ENCODE assay signal across 16 cellular contexts in genomic region chr11:108906826-108907225, GRCh38.
DNase-seq lines count a peak whose midpoint lies in the region; ATAC-seq, FAIRE-seq and TF ChIP-seq lines count a peak whose summit lies in the region.
"Had no signal": no experiment of that assay in that cellular context is flagged by ENCODE, and none has a peak within 500 bp of the region (broad histone marks: within the 10 kb centered on the region; RNA-seq: fewer than 3 reads in every experiment).

No MANE protein-coding gene starts in this region.

- TF ChIP-seq CTCF in bronchial epithelial cell (IDR thresholded peaks at IDR 0.05; ENCODE audit: insufficient read depth, low read length, severe bottlenecking): no peak

- no peaks in the 10 kb centered on the region for H3K9me3 Mint-ChIP-seq in activated T-helper 17 cell treated with anti-CD3 and anti-CD28 coated beads, Interleukin-2, amount 50 U/mL, for 72 hours
- H3K9me3 Mint-ChIP-seq: activated CD4-positive, alpha-beta memory T cell treated with anti-CD3 and anti-CD28 coated beads for 36 hours; activated naive CD8-positive, alpha-beta T cell treated with anti-CD3 and anti-CD28 coated beads, Interleukin-2, amount 50 U/mL, for 24 hours; stimulated activated naive CD8-positive, alpha-beta T cell treated with anti-CD3 and anti-CD28 coated beads, Interleukin-15, Interleukin-2, amounts not matched to agents 100 ng/mL and 50 ng/mL, for 24 hours had no signal

- FAIRE-seq in bronchial epithelial cell (lab: Jason Lieb, UNC): no peak
- FAIRE-seq: colon, D721Med had no signal

- H3K4me3 ChIP-seq in bronchial epithelial cell (ENCODE audit: low read depth, low read length): no peak overlapping the region
- H3K4me3 ChIP-seq: upper lobe of right lung had no signal

- no peaks in the 10 kb centered on the region for H3K36me3 Mint-ChIP-seq in activated T-helper 17 cell treated with anti-CD3 and anti-CD28 coated beads, Interleukin-2, amount 50 U/mL, for 72 hours (ENCODE audit: low read depth)

- H3K27me3 Mint-ChIP-seq in activated T-helper 17 cell treated with anti-CD3 and anti-CD28 coated beads, Interleukin-2, amount 50 U/mL, for 72 hours: no peaks in the 10 kb centered on the region
- H3K27me3 Mint-ChIP-seq: activated CD4-positive, alpha-beta memory T cell treated with anti-CD3 and anti-CD28 coated beads for 36 hours; activated naive CD8-positive, alpha-beta T cell treated with anti-CD3 and anti-CD28 coated beads, Interleukin-2, amount 50 U/mL, for 24 hours; stimulated activated naive CD8-positive, alpha-beta T cell treated with anti-CD3 and anti-CD28 coated beads, Interleukin-15, Interleukin-2, amounts not matched to agents 100 ng/mL and 50 ng/mL, for 24 hours had no signal

- DNase-seq in COLO829 (ENCODE audit: low spot score) (peak; percentile 58), M059J (ENCODE audit: low read depth) (peak; percentile 69), bronchial epithelial cell (ENCODE audit: low read depth) (peak; percentile 21), myocyte (ENCODE audit: low read depth) (peak; percentile 30), medulla oblongata (ENCODE audit: extremely low spot score) (no peak)
- DNase-seq: activated CD4-positive, alpha-beta memory T cell treated with anti-CD3 and anti-CD28 coated beads for 36 hours; activated naive CD8-positive, alpha-beta T cell treated with anti-CD3 and anti-CD28 coated beads, Interleukin-2, amount 50 U/mL, for 24 hours; Kasumi-1; NCI-H446 treated with DMSO at 0.1 percent for 48 hours; upper lobe of right lung had no signal

- no peaks in the 10 kb centered on the region for H3K4me1 Mint-ChIP-seq in activated T-helper 17 cell treated with anti-CD3 and anti-CD28 coated beads, Interleukin-2, amount 50 U/mL, for 72 hours
- H3K4me1 Mint-ChIP-seq: activated naive CD8-positive, alpha-beta T cell treated with anti-CD3 and anti-CD28 coated beads, Interleukin-2, amount 50 U/mL, for 24 hours had no signal

- no peak overlapping the region for H3K4me3 Mint-ChIP-seq in activated T-helper 17 cell treated with anti-CD3 and anti-CD28 coated beads, Interleukin-2, amount 50 U/mL, for 72 hours
- H3K4me3 Mint-ChIP-seq: activated CD4-positive, alpha-beta memory T cell treated with anti-CD3 and anti-CD28 coated beads for 36 hours; activated naive CD8-positive, alpha-beta T cell treated with anti-CD3 and anti-CD28 coated beads, Interleukin-2, amount 50 U/mL, for 24 hours; stimulated activated naive CD8-positive, alpha-beta T cell treated with anti-CD3 and anti-CD28 coated beads, Interleukin-15, Interleukin-2, amounts not matched to agents 100 ng/mL and 50 ng/mL, for 24 hours had no signal

- ATAC-seq in GM18909 (IDR thresholded peaks at IDR 0.05; ENCODE audit: poor library complexity, unreplicated experiment) (no peak), HG03378 (IDR thresholded peaks at IDR 0.05; ENCODE audit: unreplicated experiment) (no peak)
- ATAC-seq in activated T-helper 17 cell treated with anti-CD3 and anti-CD28 coated beads, Interleukin-2, amount 50 U/mL, for 72 hours (replicated peaks): no peak
- ATAC-seq: activated naive CD8-positive, alpha-beta T cell treated with anti-CD3 and anti-CD28 coated beads, Interleukin-2, amount 50 U/mL, for 24 hours had no signal

- H3K36me3 ChIP-seq in bronchial epithelial cell (ENCODE audit: control insufficient read depth, insufficient read depth, low read length): no peaks in the 10 kb centered on the region
- H3K36me3 ChIP-seq: upper lobe of right lung had no signal

- H3K27ac Mint-ChIP-seq in activated T-helper 17 cell treated with anti-CD3 and anti-CD28 coated beads, Interleukin-2, amount 50 U/mL, for 72 hours: no peak overlapping the region
- H3K27ac Mint-ChIP-seq: activated CD4-positive, alpha-beta memory T cell treated with anti-CD3 and anti-CD28 coated beads for 36 hours; activated naive CD8-positive, alpha-beta T cell treated with anti-CD3 and anti-CD28 coated beads, Interleukin-2, amount 50 U/mL, for 24 hours; stimulated activated naive CD8-positive, alpha-beta T cell treated with anti-CD3 and anti-CD28 coated beads, Interleukin-15, Interleukin-2, amounts not matched to agents 100 ng/mL and 50 ng/mL, for 24 hours had no signal

- H3K27me3 ChIP-seq in bronchial epithelial cell (ENCODE audit: control insufficient read depth, insufficient read depth, low read length): no peaks in the 10 kb centered on the region
- H3K27me3 ChIP-seq: upper lobe of right lung had no signal
